ENCODE assay signal across 1 cellular context in the genomic region with DNA sequence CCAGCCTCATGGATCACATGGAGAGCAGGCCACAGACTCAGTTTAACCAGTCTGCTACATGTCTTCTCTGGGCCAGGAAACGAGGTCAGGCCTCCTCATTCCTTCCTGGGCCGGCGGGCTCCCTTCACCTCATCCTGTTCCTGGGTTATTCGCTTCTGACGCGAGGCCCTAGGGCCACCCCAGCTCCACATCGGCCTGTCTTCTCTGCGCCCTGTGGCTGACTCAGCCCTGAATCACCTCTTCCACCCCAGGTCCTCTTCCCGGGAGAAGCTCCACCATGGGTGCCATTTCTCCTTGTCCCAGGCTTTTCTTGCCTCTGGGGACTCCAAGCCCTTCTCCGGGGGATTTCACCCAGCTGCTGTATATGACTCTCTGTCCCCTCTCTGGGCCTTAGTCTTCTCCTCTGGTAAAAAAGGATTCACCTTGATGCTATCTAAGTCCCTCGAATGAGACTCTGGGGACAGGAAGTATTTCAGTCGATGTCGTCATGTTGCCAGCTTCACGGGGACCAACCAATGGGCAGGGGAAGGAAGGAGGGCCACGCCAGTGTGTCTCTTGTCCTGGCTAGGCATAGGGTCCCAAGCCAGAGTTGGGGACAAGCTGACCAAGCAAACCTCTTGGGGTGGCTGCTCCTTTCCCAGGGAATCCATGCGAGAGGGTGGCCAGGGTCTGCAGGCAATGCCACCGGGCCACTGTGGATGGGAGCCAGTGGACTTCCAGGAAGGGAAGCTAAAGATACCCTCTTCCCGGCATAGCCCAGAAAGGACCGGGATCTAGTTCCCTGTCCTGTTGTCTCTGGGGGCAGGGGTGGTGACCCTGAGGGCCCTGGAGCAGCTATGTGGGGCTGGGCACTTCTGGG.
TF ChIP-seq lines count a peak whose summit lies in the region.

No MANE protein-coding gene starts in this region.

TF ChIP-seq in K562, 482 proteins besides CTCF, POLR2A, EP300 and RAD21 (continued from another document and continues in another):
- TF ChIP-seq NR2F6 (CRISPR knock-in tag; IDR thresholded peaks at IDR 0.05), result no peak
- TF ChIP-seq DIDO1 (tag; IDR thresholded peaks at IDR 0.05; ENCODE audit: low read depth), result no peak
- no peak for TF ChIP-seq PRMT5 (CRISPR knock-in tag; IDR thresholded peaks at IDR 0.05)
- TF ChIP-seq NR4A1 (CRISPR knock-in tag; IDR thresholded peaks at IDR 0.05), result no peak
- TF ChIP-seq NR4A1 (tag; IDR thresholded peaks at IDR 0.05), result no peak
- no peak for TF ChIP-seq HDAC3 (IDR thresholded peaks at IDR 0.05; ENCODE audit: borderline replicate concordance, partially characterized antibody)
- no peak for TF ChIP-seq ZNF347 (CRISPR knock-in tag; IDR thresholded peaks at IDR 0.05; ENCODE audit: low read depth)
- TF ChIP-seq KDM2B (CRISPR knock-in tag; IDR thresholded peaks at IDR 0.05), result no peak
- no peak for TF ChIP-seq HNRNPL (IDR thresholded peaks at IDR 0.05; ENCODE audit: low read depth, low read length)
- no peak for TF ChIP-seq MTA2 (IDR thresholded peaks at IDR 0.05; ENCODE audit: low read depth)
- no peak for TF ChIP-seq MYC (IDR thresholded peaks at IDR 0.05; ENCODE audit: low read depth, low read length)
- no peak; the same call in 1 of the 2 replicates for TF ChIP-seq MYC (CRISPR knock-in tag; IDR thresholded peaks at IDR 0.05; ENCODE audit: borderline replicate concordance, low read depth)
- TF ChIP-seq, protein P1, sequence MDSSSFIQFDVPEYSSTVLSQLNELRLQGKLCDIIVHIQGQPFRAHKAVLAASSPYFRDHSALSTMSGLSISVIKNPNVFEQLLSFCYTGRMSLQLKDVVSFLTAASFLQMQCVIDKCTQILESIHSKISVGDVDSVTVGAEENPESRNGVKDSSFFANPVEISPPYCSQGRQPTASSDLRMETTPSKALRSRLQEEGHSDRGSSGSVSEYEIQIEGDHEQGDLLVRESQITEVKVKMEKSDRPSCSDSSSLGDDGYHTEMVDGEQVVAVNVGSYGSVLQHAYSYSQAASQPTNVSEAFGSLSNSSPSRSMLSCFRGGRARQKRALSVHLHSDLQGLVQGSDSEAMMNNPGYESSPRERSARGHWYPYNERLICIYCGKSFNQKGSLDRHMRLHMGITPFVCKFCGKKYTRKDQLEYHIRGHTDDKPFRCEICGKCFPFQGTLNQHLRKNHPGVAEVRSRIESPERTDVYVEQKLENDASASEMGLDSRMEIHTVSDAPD (CRISPR knock-in tag; IDR thresholded peaks at IDR 0.05), result no peak
- TF ChIP-seq ZNF282 (CRISPR knock-in tag; IDR thresholded peaks at IDR 0.05), result no peak
- no peak for TF ChIP-seq SP2 (IDR thresholded peaks at IDR 0.05; ENCODE audit: extremely low read depth, low read depth, low read length, poor library complexity, severe bottlenecking)
- no peak for TF ChIP-seq HNRNPK (IDR thresholded peaks at IDR 0.05; ENCODE audit: low read depth, low read length, poor library complexity, severe bottlenecking)
- no peak for TF ChIP-seq CBX3 (IDR thresholded peaks at IDR 0.05; ENCODE audit: borderline replicate concordance in 1 of 2, low read length in 2 of 2)
- TF ChIP-seq ZNF384 (IDR thresholded peaks at IDR 0.05; ENCODE audit: low read depth, low read length), result no peak
- peak; percentile 72; the same call in 1 of the 2 replicates for TF ChIP-seq HSF4 (CRISPR knock-in tag; IDR thresholded peaks at IDR 0.05; ENCODE audit: borderline replicate concordance)
- TF ChIP-seq GATAD2A (IDR thresholded peaks at IDR 0.05), result no peak
- TF ChIP-seq, protein P2, sequence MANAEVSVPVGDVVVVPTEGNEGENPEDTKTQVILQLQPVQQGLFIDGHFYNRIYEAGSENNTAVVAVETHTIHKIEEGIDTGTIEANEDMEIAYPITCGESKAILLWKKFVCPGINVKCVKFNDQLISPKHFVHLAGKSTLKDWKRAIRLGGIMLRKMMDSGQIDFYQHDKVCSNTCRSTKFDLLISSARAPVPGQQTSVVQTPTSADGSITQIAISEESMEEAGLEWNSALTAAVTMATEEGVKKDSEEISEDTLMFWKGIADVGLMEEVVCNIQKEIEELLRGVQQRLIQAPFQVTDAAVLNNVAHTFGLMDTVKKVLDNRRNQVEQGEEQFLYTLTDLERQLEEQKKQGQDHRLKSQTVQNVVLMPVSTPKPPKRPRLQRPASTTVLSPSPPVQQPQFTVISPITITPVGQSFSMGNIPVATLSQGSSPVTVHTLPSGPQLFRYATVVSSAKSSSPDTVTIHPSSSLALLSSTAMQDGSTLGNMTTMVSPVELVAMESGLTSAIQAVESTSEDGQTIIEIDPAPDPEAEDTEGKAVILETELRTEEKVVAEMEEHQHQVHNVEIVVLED (CRISPR knock-in tag; IDR thresholded peaks at IDR 0.05), result no peak
- TF ChIP-seq, protein P3, sequence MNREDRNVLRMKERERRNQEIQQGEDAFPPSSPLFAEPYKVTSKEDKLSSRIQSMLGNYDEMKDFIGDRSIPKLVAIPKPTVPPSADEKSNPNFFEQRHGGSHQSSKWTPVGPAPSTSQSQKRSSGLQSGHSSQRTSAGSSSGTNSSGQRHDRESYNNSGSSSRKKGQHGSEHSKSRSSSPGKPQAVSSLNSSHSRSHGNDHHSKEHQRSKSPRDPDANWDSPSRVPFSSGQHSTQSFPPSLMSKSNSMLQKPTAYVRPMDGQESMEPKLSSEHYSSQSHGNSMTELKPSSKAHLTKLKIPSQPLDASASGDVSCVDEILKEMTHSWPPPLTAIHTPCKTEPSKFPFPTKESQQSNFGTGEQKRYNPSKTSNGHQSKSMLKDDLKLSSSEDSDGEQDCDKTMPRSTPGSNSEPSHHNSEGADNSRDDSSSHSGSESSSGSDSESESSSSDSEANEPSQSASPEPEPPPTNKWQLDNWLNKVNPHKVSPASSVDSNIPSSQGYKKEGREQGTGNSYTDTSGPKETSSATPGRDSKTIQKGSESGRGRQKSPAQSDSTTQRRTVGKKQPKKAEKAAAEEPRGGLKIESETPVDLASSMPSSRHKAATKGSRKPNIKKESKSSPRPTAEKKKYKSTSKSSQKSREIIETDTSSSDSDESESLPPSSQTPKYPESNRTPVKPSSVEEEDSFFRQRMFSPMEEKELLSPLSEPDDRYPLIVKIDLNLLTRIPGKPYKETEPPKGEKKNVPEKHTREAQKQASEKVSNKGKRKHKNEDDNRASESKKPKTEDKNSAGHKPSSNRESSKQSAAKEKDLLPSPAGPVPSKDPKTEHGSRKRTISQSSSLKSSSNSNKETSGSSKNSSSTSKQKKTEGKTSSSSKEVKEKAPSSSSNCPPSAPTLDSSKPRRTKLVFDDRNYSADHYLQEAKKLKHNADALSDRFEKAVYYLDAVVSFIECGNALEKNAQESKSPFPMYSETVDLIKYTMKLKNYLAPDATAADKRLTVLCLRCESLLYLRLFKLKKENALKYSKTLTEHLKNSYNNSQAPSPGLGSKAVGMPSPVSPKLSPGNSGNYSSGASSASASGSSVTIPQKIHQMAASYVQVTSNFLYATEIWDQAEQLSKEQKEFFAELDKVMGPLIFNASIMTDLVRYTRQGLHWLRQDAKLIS (CRISPR knock-in tag; IDR thresholded peaks at IDR 0.05), result no peak
- TF ChIP-seq ZNF644 (tag; IDR thresholded peaks at IDR 0.05; ENCODE audit: low read depth), result peak; percentile 61; the same call in 1 of the 2 replicates
- TF ChIP-seq RBM17 (IDR thresholded peaks at IDR 0.05; ENCODE audit: borderline replicate concordance, low read depth, low read length), result no peak
- TF ChIP-seq SIRT6 (IDR thresholded peaks at IDR 0.05; ENCODE audit: low read depth, low read length), result no peak
- no peak for TF ChIP-seq STAG1 (CRISPR knock-in tag; IDR thresholded peaks at IDR 0.05; ENCODE audit: borderline replicate concordance)
- peak; percentile 65 for TF ChIP-seq ETV1 (tag; conservative IDR thresholded peaks at IDR 0.05; ENCODE audit: low read depth)
- no peak for TF ChIP-seq JUN (IDR thresholded peaks at IDR 0.05; ENCODE audit: borderline replicate concordance, low read depth, low read length)
- TF ChIP-seq JUN (CRISPR knock-in tag; IDR thresholded peaks at IDR 0.05; ENCODE audit: borderline replicate concordance), result no peak
- no peak for TF ChIP-seq TARDBP (IDR thresholded peaks at IDR 0.05)
- TF ChIP-seq MAFK (IDR thresholded peaks at IDR 0.05; ENCODE audit: low read length), result no peak
- peak; percentile 54 for TF ChIP-seq JUND (IDR thresholded peaks at IDR 0.05; ENCODE audit: borderline replicate concordance, low read depth, low read length)
- TF ChIP-seq JUND (tag; IDR thresholded peaks at IDR 0.05; ENCODE audit: borderline replicate concordance, low read depth, low read length), result no peak
- no peak for TF ChIP-seq ATF1 (CRISPR knock-in tag; IDR thresholded peaks at IDR 0.05)
- TF ChIP-seq ATF1 (tag; IDR thresholded peaks at IDR 0.05), result no peak
- TF ChIP-seq ETV6 (IDR thresholded peaks at IDR 0.05; ENCODE audit: borderline replicate concordance in 1 of 2, low read depth in 2 of 2, low read length in 1 of 2), result no peak
- no peak for TF ChIP-seq ETV6 (CRISPR knock-in tag; IDR thresholded peaks at IDR 0.05; ENCODE audit: borderline replicate concordance)
- TF ChIP-seq ILF3 (IDR thresholded peaks at IDR 0.05; ENCODE audit: borderline replicate concordance), result no peak
- TF ChIP-seq, protein P4, sequence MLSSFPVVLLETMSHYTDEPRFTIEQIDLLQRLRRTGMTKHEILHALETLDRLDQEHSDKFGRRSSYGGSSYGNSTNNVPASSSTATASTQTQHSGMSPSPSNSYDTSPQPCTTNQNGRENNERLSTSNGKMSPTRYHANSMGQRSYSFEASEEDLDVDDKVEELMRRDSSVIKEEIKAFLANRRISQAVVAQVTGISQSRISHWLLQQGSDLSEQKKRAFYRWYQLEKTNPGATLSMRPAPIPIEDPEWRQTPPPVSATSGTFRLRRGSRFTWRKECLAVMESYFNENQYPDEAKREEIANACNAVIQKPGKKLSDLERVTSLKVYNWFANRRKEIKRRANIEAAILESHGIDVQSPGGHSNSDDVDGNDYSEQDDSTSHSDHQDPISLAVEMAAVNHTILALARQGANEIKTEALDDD (IDR thresholded peaks at IDR 0.05), result no peak
- TF ChIP-seq, protein P5, sequence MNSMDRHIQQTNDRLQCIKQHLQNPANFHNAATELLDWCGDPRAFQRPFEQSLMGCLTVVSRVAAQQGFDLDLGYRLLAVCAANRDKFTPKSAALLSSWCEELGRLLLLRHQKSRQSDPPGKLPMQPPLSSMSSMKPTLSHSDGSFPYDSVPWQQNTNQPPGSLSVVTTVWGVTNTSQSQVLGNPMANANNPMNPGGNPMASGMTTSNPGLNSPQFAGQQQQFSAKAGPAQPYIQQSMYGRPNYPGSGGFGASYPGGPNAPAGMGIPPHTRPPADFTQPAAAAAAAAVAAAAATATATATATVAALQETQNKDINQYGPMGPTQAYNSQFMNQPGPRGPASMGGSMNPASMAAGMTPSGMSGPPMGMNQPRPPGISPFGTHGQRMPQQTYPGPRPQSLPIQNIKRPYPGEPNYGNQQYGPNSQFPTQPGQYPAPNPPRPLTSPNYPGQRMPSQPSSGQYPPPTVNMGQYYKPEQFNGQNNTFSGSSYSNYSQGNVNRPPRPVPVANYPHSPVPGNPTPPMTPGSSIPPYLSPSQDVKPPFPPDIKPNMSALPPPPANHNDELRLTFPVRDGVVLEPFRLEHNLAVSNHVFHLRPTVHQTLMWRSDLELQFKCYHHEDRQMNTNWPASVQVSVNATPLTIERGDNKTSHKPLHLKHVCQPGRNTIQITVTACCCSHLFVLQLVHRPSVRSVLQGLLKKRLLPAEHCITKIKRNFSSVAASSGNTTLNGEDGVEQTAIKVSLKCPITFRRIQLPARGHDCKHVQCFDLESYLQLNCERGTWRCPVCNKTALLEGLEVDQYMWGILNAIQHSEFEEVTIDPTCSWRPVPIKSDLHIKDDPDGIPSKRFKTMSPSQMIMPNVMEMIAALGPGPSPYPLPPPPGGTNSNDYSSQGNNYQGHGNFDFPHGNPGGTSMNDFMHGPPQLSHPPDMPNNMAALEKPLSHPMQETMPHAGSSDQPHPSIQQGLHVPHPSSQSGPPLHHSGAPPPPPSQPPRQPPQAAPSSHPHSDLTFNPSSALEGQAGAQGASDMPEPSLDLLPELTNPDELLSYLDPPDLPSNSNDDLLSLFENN (IDR thresholded peaks at IDR 0.05; ENCODE audit: low read depth in 2 of 2, low read length in 2 of 2), result no peak
- TF ChIP-seq ZC3H11A (IDR thresholded peaks at IDR 0.05; ENCODE audit: low read depth, low read length), result no peak
- TF ChIP-seq LARP7 (IDR thresholded peaks at IDR 0.05), result no peak
- TF ChIP-seq, protein P6, sequence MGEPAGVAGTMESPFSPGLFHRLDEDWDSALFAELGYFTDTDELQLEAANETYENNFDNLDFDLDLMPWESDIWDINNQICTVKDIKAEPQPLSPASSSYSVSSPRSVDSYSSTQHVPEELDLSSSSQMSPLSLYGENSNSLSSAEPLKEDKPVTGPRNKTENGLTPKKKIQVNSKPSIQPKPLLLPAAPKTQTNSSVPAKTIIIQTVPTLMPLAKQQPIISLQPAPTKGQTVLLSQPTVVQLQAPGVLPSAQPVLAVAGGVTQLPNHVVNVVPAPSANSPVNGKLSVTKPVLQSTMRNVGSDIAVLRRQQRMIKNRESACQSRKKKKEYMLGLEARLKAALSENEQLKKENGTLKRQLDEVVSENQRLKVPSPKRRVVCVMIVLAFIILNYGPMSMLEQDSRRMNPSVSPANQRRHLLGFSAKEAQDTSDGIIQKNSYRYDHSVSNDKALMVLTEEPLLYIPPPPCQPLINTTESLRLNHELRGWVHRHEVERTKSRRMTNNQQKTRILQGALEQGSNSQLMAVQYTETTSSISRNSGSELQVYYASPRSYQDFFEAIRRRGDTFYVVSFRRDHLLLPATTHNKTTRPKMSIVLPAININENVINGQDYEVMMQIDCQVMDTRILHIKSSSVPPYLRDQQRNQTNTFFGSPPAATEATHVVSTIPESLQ (CRISPR knock-in tag; IDR thresholded peaks at IDR 0.05), result no peak
- no peak for TF ChIP-seq COPS2 (conservative IDR thresholded peaks at IDR 0.05)
- no peak for TF ChIP-seq CTBP1 (IDR thresholded peaks at IDR 0.05; ENCODE audit: borderline replicate concordance)
- TF ChIP-seq, protein P7, sequence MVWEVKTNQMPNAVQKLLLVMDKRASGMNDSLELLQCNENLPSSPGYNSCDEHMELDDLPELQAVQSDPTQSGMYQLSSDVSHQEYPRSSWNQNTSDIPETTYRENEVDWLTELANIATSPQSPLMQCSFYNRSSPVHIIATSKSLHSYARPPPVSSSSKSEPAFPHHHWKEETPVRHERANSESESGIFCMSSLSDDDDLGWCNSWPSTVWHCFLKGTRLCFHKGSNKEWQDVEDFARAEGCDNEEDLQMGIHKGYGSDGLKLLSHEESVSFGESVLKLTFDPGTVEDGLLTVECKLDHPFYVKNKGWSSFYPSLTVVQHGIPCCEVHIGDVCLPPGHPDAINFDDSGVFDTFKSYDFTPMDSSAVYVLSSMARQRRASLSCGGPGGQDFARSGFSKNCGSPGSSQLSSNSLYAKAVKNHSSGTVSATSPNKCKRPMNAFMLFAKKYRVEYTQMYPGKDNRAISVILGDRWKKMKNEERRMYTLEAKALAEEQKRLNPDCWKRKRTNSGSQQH (CRISPR knock-in tag; IDR thresholded peaks at IDR 0.05), result peak; percentile 64; the same call in 1 of the 2 replicates
- TF ChIP-seq, protein P8, sequence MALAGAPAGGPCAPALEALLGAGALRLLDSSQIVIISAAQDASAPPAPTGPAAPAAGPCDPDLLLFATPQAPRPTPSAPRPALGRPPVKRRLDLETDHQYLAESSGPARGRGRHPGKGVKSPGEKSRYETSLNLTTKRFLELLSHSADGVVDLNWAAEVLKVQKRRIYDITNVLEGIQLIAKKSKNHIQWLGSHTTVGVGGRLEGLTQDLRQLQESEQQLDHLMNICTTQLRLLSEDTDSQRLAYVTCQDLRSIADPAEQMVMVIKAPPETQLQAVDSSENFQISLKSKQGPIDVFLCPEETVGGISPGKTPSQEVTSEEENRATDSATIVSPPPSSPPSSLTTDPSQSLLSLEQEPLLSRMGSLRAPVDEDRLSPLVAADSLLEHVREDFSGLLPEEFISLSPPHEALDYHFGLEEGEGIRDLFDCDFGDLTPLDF (CRISPR knock-in tag; IDR thresholded peaks at IDR 0.05), result no peak
- peak; percentile 15; the same call in 1 of the 2 replicates for TF ChIP-seq ZFX (CRISPR knock-in tag; IDR thresholded peaks at IDR 0.05)
- TF ChIP-seq RBM39 (optimal IDR thresholded peaks at IDR 0.05; ENCODE audit: low read depth, low read length), result no peak
